ENCODE assay signal across 8 cellular contexts in genomic region chr20:35739294-35740163, GRCh38. TPM values are rescaled to one million over a fixed set of nuclear protein-coding genes. Genes with fewer than 3 reads are reported as not detected.
DNase-seq lines count a peak whose midpoint lies in the region; ATAC-seq and TF ChIP-seq lines count a peak whose summit lies in the region.

No MANE protein-coding gene starts in this region.

- POLR2A ChIA-PET in CD4-positive, alpha-beta T cell (lab: Charles Lee) = interaction anchor here (0.8 to 13.0 kb wide), 12 partner anchors 9 to 248 kb away, joined by 3 to 891 read pairs (median 3); partner anchors contain the start of genes CPNE1, NFS1, PHF20 and RBM12

- H3K36me3 Mint-ChIP-seq in CD4-positive, alpha-beta T cell (ENCODE audit: low read depth) = peaks cover 77% of the 10 kb centered on the region
- H3K36me3 Mint-ChIP-seq in activated naive CD8-positive, alpha-beta T cell = peaks cover 26% of the 10 kb centered on the region

- H3K4me3 ChIP-seq in kidney epithelial cell (ENCODE audit: low read depth, low read length) (peak overlapping the region; percentile 98), uterus (peak overlapping the region; percentile 81 to 87)

- ATAC-seq in CD4-positive, alpha-beta T cell (ENCODE audit: poor library complexity) = no peak
- no peak for ATAC-seq in HG02981 (IDR thresholded peaks at IDR 0.05; ENCODE audit: unreplicated experiment)
- no peak for ATAC-seq in GM18519 (IDR thresholded peaks at IDR 0.05; ENCODE audit: low FRiP score, unreplicated experiment)

- intact Hi-C loops in CD4-positive, alpha-beta T cell (cut with DNase I, micrococcal nuclease) = loop anchor here (2.0 to 10.0 kb wide), 4 partner anchors 37 to 285 kb away; partner anchors contain the start of genes CEP250 (in 1 of the 2), NFS1 (in 1 of the 2), ROMO1 (in 1 of the 2) and SPAG4 (in 1 of the 2)
- intact Hi-C loops in uterus (cut with DNase I; ENCODE audit: low total_unique reads) = no loop called here

- H3K36me3 ChIP-seq in kidney epithelial cell (ENCODE audit: control insufficient read depth, insufficient read depth, low read length) = no peaks in the 10 kb centered on the region
- H3K36me3 ChIP-seq in uterus = no peaks in the 10 kb centered on the region

- no peak for DNase-seq in CD4-positive, alpha-beta T cell
- peak; percentile 46 for DNase-seq in KBM-7
- DNase-seq in kidney epithelial cell (ENCODE audit: low read depth) = no peak
- DNase-seq in uterus = no peak
- no peak for DNase-seq in superior temporal gyrus (ENCODE audit: extremely low spot score)

- H3K27ac ChIP-seq in CD4-positive, alpha-beta T cell (ENCODE audit: low read depth, low read length) = peak overlapping the region; percentile 100
- peak overlapping the region in 1 of 2 donors; percentile 100 for H3K27ac ChIP-seq in uterus

- in situ Hi-C loops in KBM-7 (cut with MboI; ENCODE audit: low pct_unique_long_range_greater_than_20kb, low sequenced_read_pairs) = no loop called here

- no peaks in the 10 kb centered on the region for H3K9me3 ChIP-seq in CD4-positive, alpha-beta T cell (ENCODE audit: control insufficient read depth, low read length)
- no peaks in the 10 kb centered on the region for H3K9me3 ChIP-seq in uterus

- peak; percentile 7 for TF ChIP-seq CTCF in CD4-positive, alpha-beta T cell (IDR thresholded peaks at IDR 0.05)
- no peak for TF ChIP-seq CTCF in kidney epithelial cell (IDR thresholded peaks at IDR 0.05; ENCODE audit: insufficient read depth, low read length, poor library complexity, severe bottlenecking)
- peak in 1 of 4 experiments; percentile 9 for TF ChIP-seq CTCF in uterus (IDR thresholded peaks at IDR 0.05)

- no peaks in the 10 kb centered on the region for H3K27me3 Mint-ChIP-seq in CD4-positive, alpha-beta T cell
- H3K27me3 Mint-ChIP-seq in activated naive CD8-positive, alpha-beta T cell = no peaks in the 10 kb centered on the region

- H3K27ac Mint-ChIP-seq in CD4-positive, alpha-beta T cell = peak overlapping the region; percentile 99
- peak overlapping the region; percentile 80 for H3K27ac Mint-ChIP-seq in activated naive CD8-positive, alpha-beta T cell

- H3K9me3 Mint-ChIP-seq in CD4-positive, alpha-beta T cell = no peaks in the 10 kb centered on the region
- no peaks in the 10 kb centered on the region for H3K9me3 Mint-ChIP-seq in activated naive CD8-positive, alpha-beta T cell (ENCODE audit: low read depth)

- CTCF ChIA-PET in CD4-positive, alpha-beta T cell (lab: Charles Lee) = interaction anchor here (0.6 to 2.6 kb wide), 13 partner anchors 9 to 139 kb away, joined by 3 to 17 read pairs (median 5); partner anchors contain the start of genes CPNE1, NFS1, PHF20 and RBM12

- H3K4me1 Mint-ChIP-seq in CD4-positive, alpha-beta T cell (ENCODE audit: low read depth) = peaks cover 72% of the 10 kb centered on the region
- H3K4me1 Mint-ChIP-seq in activated naive CD8-positive, alpha-beta T cell (ENCODE audit: low read depth) = peaks cover 58% of the 10 kb centered on the region

- H3K27me3 ChIP-seq in CD4-positive, alpha-beta T cell (ENCODE audit: control insufficient read depth, insufficient read depth, low read length) = no peaks in the 10 kb centered on the region
- H3K27me3 ChIP-seq in kidney epithelial cell (ENCODE audit: control insufficient read depth, insufficient read depth, low read length) (no peaks in the 10 kb centered on the region), uterus (no peaks in the 10 kb centered on the region)

- peaks cover 14 to 20% of the 10 kb centered on the region in 2 donors for H3K4me1 ChIP-seq in uterus

- peak overlapping the region; percentile 99 for H3K4me3 Mint-ChIP-seq in CD4-positive, alpha-beta T cell
- H3K4me3 Mint-ChIP-seq in activated naive CD8-positive, alpha-beta T cell = peak overlapping the region; percentile 99

- no peak for TF ChIP-seq POLR2A in uterus (IDR thresholded peaks at IDR 0.05)

RNA-seq across cellular contexts. Expression of gene RBM39, which starts 2.5 kb away (rescaled TPM):
- 1,000 to 10,000 TPM; 1,057 to 1,091 TPM for total RNA-seq in CD4-positive, alpha-beta T cell
- 204 and 224 TPM in 2 replicates for total RNA-seq in kidney epithelial cell
- total RNA-seq in uterus = 100 to 1,000 TPM; 232 to 592 (median 389) TPM

RNA-seq across cellular contexts. Expression of gene PHF20, which starts 32.3 kb away (rescaled TPM):
- 100 to 1,000 TPM; 119 to 126 TPM for total RNA-seq in CD4-positive, alpha-beta T cell
- total RNA-seq in kidney epithelial cell (34.5 and 39.0 TPM in 2 replicates), uterus (100 to 1,000 TPM in 1 of 4 donors, 10 to 100 TPM in 3; 35.3 to 109 (median 76.5) TPM)

RNA-seq across cellular contexts. Expression of gene ROMO1, which starts 40.3 kb away (rescaled TPM):
- 10 to 100 TPM; 32.9 to 35.8 TPM for total RNA-seq in CD4-positive, alpha-beta T cell
- total RNA-seq in kidney epithelial cell = 372 and 719 TPM in 2 replicates
- 100 to 1,000 TPM in 2 of 4 donors, 10 to 100 TPM in 2; 69.3 to 492 (median 171) TPM for total RNA-seq in uterus

RNA-seq across cellular contexts. Expression of gene NFS1, which starts 40.4 kb away (rescaled TPM):
- 10 to 100 TPM; 10.6 to 11.5 TPM for total RNA-seq in CD4-positive, alpha-beta T cell
- total RNA-seq in kidney epithelial cell (25.9 and 30.8 TPM in 2 replicates), uterus (10 to 100 TPM in 3 of 4 donors, 1 to 10 TPM in 1; 9.1 to 35.4 (median 20.4) TPM)
